Comparison of ENCODE assay signal across 1 cellular context in genomic region chr12:122500685-122501488, GRCh38.
TF ChIP-seq lines count a peak whose summit lies in the region.

ZCCHC8 (minus strand) TSS chr12:122500932; CDS start chr12:122500840, 92 bp downstream.

TF ChIP-seq in HCT116, 20 proteins besides CTCF, POLR2A, EP300 and RAD21 (continued from another document):
- peak; percentile 56 for TF ChIP-seq ZBTB33 (IDR thresholded peaks at IDR 0.05; ENCODE audit: extremely low read depth, insufficient replicate concordance, low read length)
- no peak for TF ChIP-seq FOSL1 (IDR thresholded peaks at IDR 0.05; ENCODE audit: low read depth)
- TF ChIP-seq TCF7L2 (IDR thresholded peaks at IDR 0.05; ENCODE audit: borderline replicate concordance, extremely low read depth, insufficient read depth, insufficient read length): peak; percentile 52
